ENCODE assay signal across 12 cellular contexts in the genomic region with DNA sequence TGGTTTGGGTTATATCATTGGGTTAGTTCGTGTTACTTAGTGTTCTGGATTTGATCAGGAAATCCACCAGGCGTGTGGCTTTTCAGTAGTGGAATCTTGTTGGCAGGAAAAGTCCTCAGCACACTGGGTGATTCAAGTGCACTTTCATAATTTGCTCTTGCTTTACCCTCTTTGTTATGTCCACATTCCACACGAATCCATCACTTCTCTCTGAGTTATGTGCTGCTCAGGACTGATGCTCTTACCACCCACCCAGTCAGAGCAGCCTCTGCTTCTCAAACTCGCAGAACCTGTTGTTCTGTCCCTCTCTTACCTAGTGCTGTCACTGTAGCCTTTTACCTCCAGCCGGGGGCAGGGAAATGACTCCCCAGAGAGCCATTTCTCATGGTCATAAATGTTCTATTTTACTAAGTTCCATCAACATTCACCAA. TPM values are rescaled to one million over a fixed set of nuclear protein-coding genes. Genes with fewer than 3 reads are reported as not detected.
DNase-seq lines count a peak whose midpoint lies in the region; ATAC-seq and TF ChIP-seq lines count a peak whose summit lies in the region.
"Had no signal": no experiment of that assay in that cellular context is flagged by ENCODE, and none has a peak within 500 bp of the region (broad histone marks: within the 10 kb centered on the region; RNA-seq: fewer than 3 reads in every experiment).

No MANE protein-coding gene starts in this region.

- H3K4me2 ChIP-seq in smooth muscle cell, result no peak overlapping the region
- H3K4me2 ChIP-seq: A549 had no signal

- no peak overlapping the region for H3K4me3 ChIP-seq in smooth muscle cell
- H3K4me3 ChIP-seq: A549 had no signal

- no peaks in the 10 kb centered on the region for H3K36me3 ChIP-seq in smooth muscle cell (ENCODE audit: low read depth)

- H3K9me3 ChIP-seq in smooth muscle cell (replicated peaks; ENCODE audit: low read depth), result no peaks in the 10 kb centered on the region

- intact Hi-C loops in sciatic nerve (cut with DNase I), result no loop called here

- no peak overlapping the region for H2AFZ ChIP-seq in smooth muscle cell (ENCODE audit: low read depth)

- TF ChIP-seq CTCF in foreskin keratinocyte (conservative IDR thresholded peaks at IDR 0.05), result no peak
- no peak for TF ChIP-seq CTCF in smooth muscle cell (IDR thresholded peaks at IDR 0.05; ENCODE audit: borderline replicate concordance, insufficient read depth, poor library complexity, severe bottlenecking)

- H4K20me1 ChIP-seq in smooth muscle cell (ENCODE audit: low read depth), result no peaks in the 10 kb centered on the region

- 39% methylated on average over 5 of the region's 5 CpGs for WGBS in smooth muscle cell (ENCODE audit: low lambda C conversion rate)

- no peak for TF ChIP-seq POLR2A in erythroblast (IDR thresholded peaks at IDR 0.05; ENCODE audit: low read length)

- H3K4me1 ChIP-seq in foreskin keratinocyte, result no peaks in the 10 kb centered on the region
- no peaks in the 10 kb centered on the region for H3K4me1 ChIP-seq in smooth muscle cell (ENCODE audit: low read depth)
- H3K4me1 ChIP-seq: A549 had no signal

- no peak overlapping the region for H3K27ac ChIP-seq in foreskin keratinocyte
- H3K27ac ChIP-seq in smooth muscle cell (ENCODE audit: low read depth), result peak overlapping the region; percentile 23
- H3K27ac ChIP-seq: A549 had no signal

- H3K9ac ChIP-seq in smooth muscle cell (ENCODE audit: low read depth), result no peak overlapping the region

- DNase-seq in NCI-H1417 (lab: John Stamatoyannopoulos, UW), result peak in 2 of 3 experiments; percentile 47 to 51
- no peak for DNase-seq in NCI-H1417 treated with DMSO at 0.1 percent for 48 hours (lab: John Stamatoyannopoulos, UW)
- DNase-seq in foreskin keratinocyte, result peak in 1 of 2 donors; percentile 65
- DNase-seq in smooth muscle cell (lab: John Stamatoyannopoulos, UW; ENCODE audit: unreplicated experiment), result no peak
- DNase-seq in foreskin melanocyte, result no peak
- no peak for DNase-seq in erythroblast (lab: John Stamatoyannopoulos, UW)
- DNase-seq in sciatic nerve (ENCODE audit: low spot score), result no peak
- DNase-seq: activated T-cell treated with anti-CD3 and anti-CD28 coated beads, Interleukin-2, amount 50 U/mL, for 72 hours; hypothalamus; naive B cell had no signal

- H3K27me3 ChIP-seq in foreskin keratinocyte, result no peaks in the 10 kb centered on the region
- H3K27me3 ChIP-seq in smooth muscle cell (ENCODE audit: low read depth), result no peaks in the 10 kb centered on the region

- ATAC-seq in SK-N-SH treated with all-trans-retinoic acid at 6 μM for 48 hours, result peak; percentile 94
- peak; percentile 68 for ATAC-seq in foreskin keratinocyte
- no peak for ATAC-seq in sciatic nerve
- ATAC-seq: A549; activated T-cell treated with anti-CD3 and anti-CD28 coated beads, Interleukin-2, amount 50 U/mL, for 72 hours had no signal

- no peaks in the 10 kb centered on the region for H3F3A ChIP-seq in smooth muscle cell (ENCODE audit: low read depth)

- H3K79me2 ChIP-seq in smooth muscle cell (ENCODE audit: low read depth), result no peaks in the 10 kb centered on the region

TF ChIP-seq in SK-N-SH treated with all-trans-retinoic acid at 6 μM for 48 hours, 23 proteins besides CTCF, POLR2A, EP300 and RAD21:
- TF ChIP-seq RARB (CRISPR knock-in tag; IDR thresholded peaks at IDR 0.05), result no peak
- TF ChIP-seq TSHZ2 (CRISPR knock-in tag; IDR thresholded peaks at IDR 0.05), result peak; percentile 35; the same call in 1 of the 2 replicates
- no peak for TF ChIP-seq CREB5 (CRISPR knock-in tag; IDR thresholded peaks at IDR 0.05; ENCODE audit: low read depth)
- peak; percentile 77 for TF ChIP-seq ISL1 (CRISPR knock-in tag; IDR thresholded peaks at IDR 0.05)

RNA-seq across cellular contexts. Expression of gene SCRG1, which starts 37.2 kb away (rescaled TPM):
- total RNA-seq in foreskin keratinocyte (not detected in 2 replicates), smooth muscle cell (3.1 and 5.2 TPM in 2 replicates), sciatic nerve (1.5 TPM)
- polyA plus RNA-seq in foreskin keratinocyte (not detected in 2 replicates), smooth muscle cell (8.9 and 18.5 TPM in 2 replicates)
- total RNA-seq: activated T-cell treated with anti-CD3 and anti-CD28 coated beads, Interleukin-2, amount 50 U/mL, for 72 hours had no signal
- polyA plus RNA-seq: A549 had no signal

Comparison
In these comparisons a context has a peak if more than half of its experiments do, and no peak if none do; other contexts are left out.
1. DNase-seq: peak in NCI-H1417 (2 of 3); none in NCI-H1417 treated with DMSO at 0.1 percent for 48 hours (single experiment), smooth muscle cell (single experiment), foreskin melanocyte (single experiment), erythroblast (0 of 2) and sciatic nerve (single experiment).